Comparison of ENCODE assay signal across 12 cellular contexts in genomic region chr3:99114565-99115291, GRCh38.
DNase-seq lines count a peak whose midpoint lies in the region; ATAC-seq and TF ChIP-seq lines count a peak whose summit lies in the region.
"Had no signal": no experiment of that assay in that cellular context is flagged by ENCODE, and none has a peak within 500 bp of the region (broad histone marks: within the 10 kb centered on the region; RNA-seq: fewer than 3 reads in every experiment).

No MANE protein-coding gene starts in this region.

- ATAC-seq in GM18858 (IDR thresholded peaks at IDR 0.05; ENCODE audit: unreplicated experiment) (no peak), HG03095 (IDR thresholded peaks at IDR 0.05; ENCODE audit: unreplicated experiment) (no peak), GM18519 (IDR thresholded peaks at IDR 0.05; ENCODE audit: low FRiP score, unreplicated experiment) (no peak)
- ATAC-seq: pancreas had no signal

- DNase-seq in NAMALWA (ENCODE audit: low spot score) (peak; percentile 6), dermis microvascular lymphatic vessel endothelial cell (ENCODE audit: low read depth in 2 of 2) (peak; percentile 45 to 81), osteocyte (ENCODE audit: extremely low spot score, unreplicated experiment) (peak; percentile 84)
- no peak for DNase-seq in activated CD4-positive, alpha-beta T cell treated with anti-CD3 and anti-CD28 coated beads, Interleukin-2, amount 50 U/mL, for 4 hours
- DNase-seq: central memory CD4-positive, alpha-beta T cell; Right ventricle myocardium superior; thyroid gland had no signal

- H3K9me3 Mint-ChIP-seq in osteocyte (ENCODE audit: unreplicated experiment), result peaks cover 6% of the 10 kb centered on the region

- no peaks in the 10 kb centered on the region for H3K27me3 Mint-ChIP-seq in osteocyte (ENCODE audit: unreplicated experiment)

- H3K27ac Mint-ChIP-seq in osteocyte (ENCODE audit: unreplicated experiment), result peak overlapping the region; percentile 61

- peaks cover 3% of the 10 kb centered on the region for H3K36me3 Mint-ChIP-seq in osteocyte (ENCODE audit: unreplicated experiment)

- H3K4me1 Mint-ChIP-seq in osteocyte (ENCODE audit: unreplicated experiment), result peaks cover 37% of the 10 kb centered on the region

- H3K4me3 Mint-ChIP-seq in osteocyte (ENCODE audit: unreplicated experiment), result no peak overlapping the region

- TF ChIP-seq CTCF in GM12872 (IDR thresholded peaks at IDR 0.05; ENCODE audit: insufficient read depth, low read depth, low read length) (peak; percentile 67), osteocyte (IDR thresholded peaks at IDR 0.05) (peak; percentile 82)

Comparison
In these comparisons a context has a peak if more than half of its experiments do, and no peak if none do; other contexts are left out.
1. DNase-seq: peak in NAMALWA (single experiment), dermis microvascular lymphatic vessel endothelial cell (2 of 2) and osteocyte (single experiment); none in activated CD4-positive, alpha-beta T cell treated with anti-CD3 and anti-CD28 coated beads, Interleukin-2, amount 50 U/mL, for 4 hours (0 of 2).